In the genomic region with DNA sequence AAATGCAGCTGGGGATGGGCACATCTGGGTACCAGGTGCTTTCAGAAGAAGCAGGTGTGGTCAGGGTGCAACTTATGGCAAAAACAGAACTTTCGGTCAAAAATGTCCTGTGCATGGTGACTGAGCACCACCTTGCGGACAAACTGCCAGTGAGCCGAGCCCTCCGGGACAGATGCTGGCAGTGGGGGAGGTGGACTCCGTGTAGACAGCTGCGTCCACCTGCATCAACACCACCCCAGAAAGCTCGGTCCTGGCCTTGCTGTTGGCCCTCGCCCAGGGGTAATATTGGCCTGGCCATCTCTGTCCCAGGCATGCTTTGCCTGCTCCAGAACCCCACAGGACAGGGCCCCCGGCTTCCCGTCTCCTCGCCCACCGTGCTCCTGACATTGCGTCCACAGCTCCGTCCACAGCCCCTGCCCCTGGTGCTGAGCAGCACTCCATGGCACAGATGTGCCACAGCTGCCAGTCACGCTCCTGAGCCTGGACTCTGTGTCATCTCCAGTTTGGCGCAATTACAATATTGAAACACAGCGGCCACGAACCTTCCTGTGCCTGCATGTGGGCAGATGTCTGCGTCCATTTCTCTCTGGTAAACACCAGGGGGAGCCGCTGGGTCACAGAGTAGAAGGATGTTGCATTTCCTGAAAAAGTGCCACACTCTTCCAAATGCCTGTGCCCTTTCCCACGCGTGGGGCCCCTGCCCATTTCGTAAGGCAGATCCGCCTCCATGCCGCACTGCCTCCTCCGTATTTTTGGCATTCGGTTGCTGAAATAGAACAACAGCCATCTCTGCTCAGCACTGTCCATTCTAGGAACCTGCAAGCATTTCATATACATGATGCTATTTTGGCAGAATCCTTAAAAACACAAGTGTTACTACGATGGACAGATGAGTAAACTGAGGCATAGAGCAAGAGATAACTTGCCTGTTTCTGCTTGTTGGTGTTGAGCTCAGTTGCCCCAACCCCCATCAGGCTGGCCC, we compare ENCODE assay signal across 8 cellular contexts. TPM values are rescaled to one million over a fixed set of nuclear protein-coding genes. Genes with fewer than 3 reads are reported as not detected.
DNase-seq lines count a peak whose midpoint lies in the region; ATAC-seq, FAIRE-seq and TF ChIP-seq lines count a peak whose summit lies in the region.

No MANE protein-coding gene starts in this region.

- TF ChIP-seq RAD21 in HepG2 (CRISPR knock-in tag; IDR thresholded peaks at IDR 0.05) = peak; percentile 92

- TF ChIP-seq CTCF in coronary artery (IDR thresholded peaks at IDR 0.05) = peak; percentile 80
- TF ChIP-seq CTCF in HepG2 (CRISPR knock-in tag; IDR thresholded peaks at IDR 0.05) = peak; percentile 85

- WGBS in HepG2 (ENCODE audit: low lambda C conversion rate) = under 1% methylated on average over 12 of the region's 28 CpGs

- no peaks in the 10 kb centered on the region for H3K79me2 ChIP-seq in HepG2 (ENCODE audit: insufficient read depth, low read length)

- H3K4me1 ChIP-seq in HepG2 (ENCODE audit: insufficient read depth, low read length) = peaks cover 43% of the 10 kb centered on the region

- H3K27me3 ChIP-seq in HepG2 (ENCODE audit: control insufficient read depth in 1 of 2, insufficient read depth in 2 of 2, low read length in 2 of 2) = peaks cover 5 to 39% of the 10 kb centered on the region in 2 experiments; a peak in 4 of 5 replicates

- CTCF ChIA-PET in activated CD4-positive, alpha-beta T cell treated with anti-CD3 and anti-CD28 coated beads for 36 hours (lab: Charles Lee) = interaction anchor here (0.5 to 0.6 kb wide), 4 partner anchors 19 to 815 kb away, joined by 3 to 7 read pairs (median 4); no protein-coding TSS in a partner anchor
- CTCF ChIA-PET in HepG2 (lab: Yijun Ruan, JAX; ENCODE audit: low intra/inter-chr PET ratio, low total read pairs) = interaction anchor here (0.9 to 2.3 kb wide), 8 partner anchors 18 to 245 kb away, joined by 3 to 24 read pairs (median 4); no protein-coding TSS in a partner anchor

- H3K36me3 ChIP-seq in HepG2 (replicated peaks in 1 of 2; ENCODE audit: control insufficient read depth in 1 of 2, insufficient read depth in 2 of 2, low read length in 2 of 2) = no peaks in the 10 kb centered on the region

- intact Hi-C loops in activated CD4-positive, alpha-beta T cell treated with anti-CD3 and anti-CD28 coated beads for 36 hours (cut with DNase I, micrococcal nuclease) = loop anchor here (1.0 kb wide), 3 partner anchors 300 to 477 kb away; no protein-coding TSS in a partner anchor
- intact Hi-C loops in HepG2 (cut with micrococcal nuclease; ENCODE audit: unreplicated experiment) = loop anchor here (1.0 to 5.0 kb wide), 5 partner anchors 27 to 246 kb away; no protein-coding TSS in a partner anchor

- H3K9me3 Mint-ChIP-seq in activated CD4-positive, alpha-beta T cell treated with anti-CD3 and anti-CD28 coated beads for 36 hours (ENCODE audit: low read depth) = no peaks in the 10 kb centered on the region

- H4K20me1 ChIP-seq in HepG2 (ENCODE audit: insufficient read depth, low read length) = no peaks in the 10 kb centered on the region

- peak overlapping the region; percentile 73 for H3K4me2 ChIP-seq in HepG2 (ENCODE audit: low read depth, low read length)

- H3K4me1 Mint-ChIP-seq in activated CD4-positive, alpha-beta T cell treated with anti-CD3 and anti-CD28 coated beads for 36 hours = peaks cover 8% of the 10 kb centered on the region

- no TSS peak for BruUV-seq in HepG2 (replicated peaks; lab: Mats Ljungman, UMichigan)

- H3K9ac ChIP-seq in HepG2 (ENCODE audit: insufficient read depth, low read depth, low read length) = no peak overlapping the region

- no peaks in the 10 kb centered on the region for H3K9me3 ChIP-seq in HepG2 (ENCODE audit: low read length)

- no peak overlapping the region for H2AFZ ChIP-seq in HepG2 (ENCODE audit: low read length)

- ATAC-seq in HG03135 (IDR thresholded peaks at IDR 0.05; ENCODE audit: unreplicated experiment) = peak; percentile 74
- peak; percentile 85 for ATAC-seq in activated CD4-positive, alpha-beta T cell treated with anti-CD3 and anti-CD28 coated beads for 36 hours
- peak; percentile 87 for ATAC-seq in HepG2

- DNase-seq in NCI-H446 (lab: John Stamatoyannopoulos, UW) (peak; percentile 44 to 75), NCI-H446 treated with DMSO at 0.1 percent for 48 hours (lab: John Stamatoyannopoulos, UW) (no peak), NCI-H226 (peak; percentile 30), coronary artery (ENCODE audit: low spot score) (no peak), HepG2 (ENCODE audit: low spot score) (peak; percentile 65)
- DNase-seq in activated CD4-positive, alpha-beta T cell treated with anti-CD3 and anti-CD28 coated beads for 36 hours = peak; percentile 80
- DNase-seq in stimulated activated CD4-positive, alpha-beta T cell treated with anti-CD3 and anti-CD28 coated beads, Interleukin-4, amount 100 ng/mL, for 1 hour = peak; percentile 58

- POLR2A ChIA-PET in activated CD4-positive, alpha-beta T cell treated with anti-CD3 and anti-CD28 coated beads for 36 hours (lab: Charles Lee) = no interaction called here
- POLR2A ChIA-PET in HepG2 (lab: Yijun Ruan, JAX) = interaction anchor here (0.9 kb wide), 1 partner anchor 244 kb away, joined by 3 read pairs; no protein-coding TSS in a partner anchor

- TF ChIP-seq EP300 in HepG2 (IDR thresholded peaks at IDR 0.05; ENCODE audit: low read depth in 2 of 2, low read length in 2 of 2) (no peak), HepG2 (CRISPR knock-in tag; IDR thresholded peaks at IDR 0.05; ENCODE audit: borderline replicate concordance) (no peak)

- H3K4me3 Mint-ChIP-seq in activated CD4-positive, alpha-beta T cell treated with anti-CD3 and anti-CD28 coated beads for 36 hours = peak overlapping the region; percentile 38

- no peak overlapping the region for H3K27ac Mint-ChIP-seq in activated CD4-positive, alpha-beta T cell treated with anti-CD3 and anti-CD28 coated beads for 36 hours

- peak; percentile 79 for FAIRE-seq in HepG2 (lab: Jason Lieb, UNC)

- peak overlapping the region; percentile 36 for H3K4me3 ChIP-seq in coronary artery
- H3K4me3 ChIP-seq in HepG2 (replicated peaks in 1 of 3; ENCODE audit: insufficient read depth in 1 of 3, low read depth in 2 of 3, low read length in 3 of 3) = peak overlapping the region in 2 of 3 experiments; percentile 10 to 49; a peak in 1 of 6 replicates

- H3K27me3 Mint-ChIP-seq in activated CD4-positive, alpha-beta T cell treated with anti-CD3 and anti-CD28 coated beads for 36 hours = peaks cover 10% of the 10 kb centered on the region

- TF ChIP-seq POLR2A in HepG2 (IDR thresholded peaks at IDR 0.05; ENCODE audit: insufficient read depth in 1 of 2, low read depth in 2 of 2, low read length in 2 of 2) = no peak

- no peak overlapping the region for H3K27ac ChIP-seq in coronary artery
- H3K27ac ChIP-seq in HepG2 (ENCODE audit: extremely low read length, insufficient read depth, low read length) = no peak overlapping the region

- in situ Hi-C loops in HepG2 (cut with HindIII; ENCODE audit: extremely low pct_ligation_motif_present, low pct_unique_long_range_greater_than_20kb) = loop anchor here (10.0 kb wide), 1 partner anchor 243 kb away; no protein-coding TSS in a partner anchor

- no peaks in the 10 kb centered on the region for H3K36me3 Mint-ChIP-seq in activated CD4-positive, alpha-beta T cell treated with anti-CD3 and anti-CD28 coated beads for 36 hours (ENCODE audit: low read depth)

RNA-seq across cellular contexts. Expression of a gene that starts 33.4 kb away (rescaled TPM):
- not detected for total RNA-seq in activated CD4-positive, alpha-beta T cell treated with anti-CD3 and anti-CD28 coated beads for 36 hours
- total RNA-seq in HepG2 (2016; rRNA removed; fragmentation: Illumina TruSeq; extraction: Trizol) = 0.02 TPM in 1 of 2 replicates, not detected in the other
- not detected in 2 replicates for total RNA-seq in HepG2 (2016; cell fraction: cytosol; rRNA removed; fragmentation: Illumina TruSeq; extraction: Trizol; ENCODE audit: low read depth)
- total RNA-seq in HepG2 (2016; cell fraction: insoluble cytoplasmic fraction; rRNA removed; fragmentation: Illumina TruSeq; extraction: Trizol) = 0.06 TPM in 1 of 2 replicates, not detected in the other
- total RNA-seq in HepG2 (2016; cell fraction: membrane; rRNA removed; fragmentation: Illumina TruSeq; extraction: Trizol) = not detected in 2 replicates
- not detected in 2 replicates for total RNA-seq in HepG2 (2016; cell fraction: nucleus; rRNA removed; fragmentation: Illumina TruSeq; extraction: Trizol)
- polyA plus RNA-seq in HepG2 (2011; rRNA removed) = 0.01 TPM in 1 of 2 replicates, not detected in the other
- polyA plus RNA-seq in HepG2 (2011; cell fraction: cytosol; rRNA removed) = 0.01 TPM in 1 of 2 replicates, not detected in the other
- polyA plus RNA-seq in HepG2 (2011; cell fraction: nucleus; rRNA removed) = 0.06 and 0.07 TPM in 2 replicates
- not detected in 2 replicates for polyA plus RNA-seq in HepG2 (2012)
- not detected in 2 replicates for polyA plus RNA-seq in HepG2 (2016; cell fraction: cytosol; fragmentation: Illumina TruSeq; extraction: Trizol; ENCODE audit: low read depth)
- polyA plus RNA-seq in HepG2 (2016; cell fraction: insoluble cytoplasmic fraction; fragmentation: Illumina TruSeq; extraction: Trizol; ENCODE audit: low read depth) = not detected in 2 replicates
- polyA plus RNA-seq in HepG2 (2016; cell fraction: membrane; fragmentation: Illumina TruSeq; extraction: Trizol; ENCODE audit: low read depth) = not detected in 2 replicates
- 0.08 TPM in 1 of 2 replicates, not detected in the other for polyA plus RNA-seq in HepG2 (2016; cell fraction: nucleus; fragmentation: Illumina TruSeq; extraction: Trizol; ENCODE audit: insufficient read depth, low read depth)
- polyA minus RNA-seq in HepG2 (2011; rRNA and poly(A)+ RNA removed; ENCODE audit: low replicate concordance) = 0.02 and 0.12 TPM in 2 replicates
- polyA minus RNA-seq in HepG2 (2011; cell fraction: cytosol; rRNA and poly(A)+ RNA removed) = 0.09 TPM in 1 of 2 replicates, not detected in the other
- polyA minus RNA-seq in HepG2 (2011; cell fraction: nucleus; rRNA and poly(A)+ RNA removed) = not detected in 2 replicates

RNA-seq across cellular contexts. Expression of a gene that starts 56.2 kb away (rescaled TPM):
- 10 to 100 TPM; 18.5 to 21.6 TPM for total RNA-seq in activated CD4-positive, alpha-beta T cell treated with anti-CD3 and anti-CD28 coated beads for 36 hours
- total RNA-seq in HepG2 (2016; rRNA removed; fragmentation: Illumina TruSeq; extraction: Trizol) = 7.4 and 14.0 TPM in 2 replicates
- 9.5 and 12.5 TPM in 2 replicates for total RNA-seq in HepG2 (2016; cell fraction: cytosol; rRNA removed; fragmentation: Illumina TruSeq; extraction: Trizol; ENCODE audit: low read depth)
- total RNA-seq in HepG2 (2016; cell fraction: insoluble cytoplasmic fraction; rRNA removed; fragmentation: Illumina TruSeq; extraction: Trizol) = 5.2 and 15.7 TPM in 2 replicates
- total RNA-seq in HepG2 (2016; cell fraction: membrane; rRNA removed; fragmentation: Illumina TruSeq; extraction: Trizol) = 6.9 and 7.7 TPM in 2 replicates
- total RNA-seq in HepG2 (2016; cell fraction: nucleus; rRNA removed; fragmentation: Illumina TruSeq; extraction: Trizol) = 21.8 and 25.8 TPM in 2 replicates
- polyA plus RNA-seq in HepG2 (2011; rRNA removed) = 18.5 and 25.6 TPM in 2 replicates
- polyA plus RNA-seq in HepG2 (2011; cell fraction: cytosol; rRNA removed) = 11.8 and 15.1 TPM in 2 replicates
- 164 and 213 TPM in 2 replicates for polyA plus RNA-seq in HepG2 (2011; cell fraction: nucleus; rRNA removed)
- 28.2 and 30.9 TPM in 2 replicates for polyA plus RNA-seq in HepG2 (2012)
- polyA plus RNA-seq in HepG2 (2016; cell fraction: cytosol; fragmentation: Illumina TruSeq; extraction: Trizol; ENCODE audit: low read depth) = 1.4 and 1.6 TPM in 2 replicates
- 6.3 and 7.6 TPM in 2 replicates for polyA plus RNA-seq in HepG2 (2016; cell fraction: insoluble cytoplasmic fraction; fragmentation: Illumina TruSeq; extraction: Trizol; ENCODE audit: low read depth)
- polyA plus RNA-seq in HepG2 (2016; cell fraction: membrane; fragmentation: Illumina TruSeq; extraction: Trizol; ENCODE audit: low read depth) = 3.2 and 3.7 TPM in 2 replicates
- polyA plus RNA-seq in HepG2 (2016; cell fraction: nucleus; fragmentation: Illumina TruSeq; extraction: Trizol; ENCODE audit: insufficient read depth, low read depth) = 88.5 and 93.5 TPM in 2 replicates
- polyA minus RNA-seq in HepG2 (2011; rRNA and poly(A)+ RNA removed; ENCODE audit: low replicate concordance) = 6.3 and 47.1 TPM in 2 replicates
- 14.7 and 16.2 TPM in 2 replicates for polyA minus RNA-seq in HepG2 (2011; cell fraction: cytosol; rRNA and poly(A)+ RNA removed)
- polyA minus RNA-seq in HepG2 (2011; cell fraction: nucleus; rRNA and poly(A)+ RNA removed) = 40.3 and 44.4 TPM in 2 replicates

RNA-seq across cellular contexts. Expression of a gene that starts 57.2 kb away (rescaled TPM):
- not detected for total RNA-seq in activated CD4-positive, alpha-beta T cell treated with anti-CD3 and anti-CD28 coated beads for 36 hours
- total RNA-seq in HepG2 (2016; rRNA removed; fragmentation: Illumina TruSeq; extraction: Trizol) = not detected in 2 replicates
- total RNA-seq in HepG2 (2016; cell fraction: cytosol; rRNA removed; fragmentation: Illumina TruSeq; extraction: Trizol; ENCODE audit: low read depth) = not detected in 2 replicates
- total RNA-seq in HepG2 (2016; cell fraction: insoluble cytoplasmic fraction; rRNA removed; fragmentation: Illumina TruSeq; extraction: Trizol) = not detected in 2 replicates
- total RNA-seq in HepG2 (2016; cell fraction: membrane; rRNA removed; fragmentation: Illumina TruSeq; extraction: Trizol) = not detected in 2 replicates
- not detected in 2 replicates for total RNA-seq in HepG2 (2016; cell fraction: nucleus; rRNA removed; fragmentation: Illumina TruSeq; extraction: Trizol)
- polyA plus RNA-seq in HepG2 (2011; rRNA removed) = not detected in 2 replicates
- not detected in 2 replicates for polyA plus RNA-seq in HepG2 (2011; cell fraction: cytosol; rRNA removed)
- polyA plus RNA-seq in HepG2 (2011; cell fraction: nucleus; rRNA removed) = not detected in 2 replicates
- not detected in 2 replicates for polyA plus RNA-seq in HepG2 (2012)
- polyA plus RNA-seq in HepG2 (2016; cell fraction: cytosol; fragmentation: Illumina TruSeq; extraction: Trizol; ENCODE audit: low read depth) = not detected in 2 replicates
- not detected in 2 replicates for polyA plus RNA-seq in HepG2 (2016; cell fraction: insoluble cytoplasmic fraction; fragmentation: Illumina TruSeq; extraction: Trizol; ENCODE audit: low read depth)
- polyA plus RNA-seq in HepG2 (2016; cell fraction: membrane; fragmentation: Illumina TruSeq; extraction: Trizol; ENCODE audit: low read depth) = not detected in 2 replicates
- not detected in 2 replicates for polyA plus RNA-seq in HepG2 (2016; cell fraction: nucleus; fragmentation: Illumina TruSeq; extraction: Trizol; ENCODE audit: insufficient read depth, low read depth)
- not detected in 2 replicates for polyA minus RNA-seq in HepG2 (2011; rRNA and poly(A)+ RNA removed; ENCODE audit: low replicate concordance)
- not detected in 2 replicates for polyA minus RNA-seq in HepG2 (2011; cell fraction: cytosol; rRNA and poly(A)+ RNA removed)
- not detected in 2 replicates for polyA minus RNA-seq in HepG2 (2011; cell fraction: nucleus; rRNA and poly(A)+ RNA removed)

Comparison
In these comparisons a context has a peak if more than half of its experiments do, and no peak if none do; other contexts are left out.
1. DNase-seq: peak in NCI-H446 (2 of 2), NCI-H226 (single experiment), activated CD4-positive, alpha-beta T cell treated with anti-CD3 and anti-CD28 coated beads for 36 hours (single experiment), HepG2 (single experiment) and stimulated activated CD4-positive, alpha-beta T cell treated with anti-CD3 and anti-CD28 coated beads, Interleukin-4, amount 100 ng/mL, for 1 hour (single experiment); none in NCI-H446 treated with DMSO at 0.1 percent for 48 hours (single experiment) and coronary artery (single experiment).
2. Peak in every context shown above with its lines, with median percentiles within 50 percentile points of each other: ATAC-seq.